ENCODE assay signal across 15 cellular contexts in genomic region chr11:77136074-77136473, GRCh38. TPM values are rescaled to one million over a fixed set of nuclear protein-coding genes. Genes with fewer than 3 reads are reported as not detected.
DNase-seq lines count a peak whose midpoint lies in the region; ATAC-seq and TF ChIP-seq lines count a peak whose summit lies in the region.
"Had no signal": no experiment of that assay in that cellular context is flagged by ENCODE, and none has a peak within 500 bp of the region (broad histone marks: within the 10 kb centered on the region; RNA-seq: fewer than 3 reads in every experiment).

No MANE protein-coding gene starts in this region.

- intact Hi-C loops in naive thymus-derived CD4-positive, alpha-beta T cell (cut with micrococcal nuclease): no loop called here

- no peak for TF ChIP-seq CTCF in OCI-LY3 (IDR thresholded peaks at IDR 0.05; ENCODE audit: low read depth, low read length)
- TF ChIP-seq CTCF in cardiac fibroblast (IDR thresholded peaks at IDR 0.05; ENCODE audit: low read depth, low read length): no peak

- H3K4me2 ChIP-seq in OCI-LY3 (ENCODE audit: low read length): peak overlapping the region; percentile 25

- CTCF ChIA-PET in naive thymus-derived CD4-positive, alpha-beta T cell (lab: Charles Lee): interaction anchor here (0.6 to 1.3 kb wide), 2 partner anchors 9 to 1396 kb away, joined by 4 read pairs; no protein-coding TSS in a partner anchor

- ATAC-seq in stimulated activated naive CD8-positive, alpha-beta T cell treated with anti-CD3 and anti-CD28 coated beads, Interleukin-15, Interleukin-2, amounts not matched to agents 100 U/mL and 50 U/mL, for 24 hours: peak; percentile 34
- no peak for ATAC-seq in naive thymus-derived CD4-positive, alpha-beta T cell
- ATAC-seq: effector memory CD8-positive, alpha-beta T cell had no signal

- H3K9me3 ChIP-seq in OCI-LY3 (ENCODE audit: insufficient read depth, low read length): no peaks in the 10 kb centered on the region
- H3K9me3 ChIP-seq in effector memory CD4-positive, alpha-beta T cell (ENCODE audit: control insufficient read depth, low read length): no peaks in the 10 kb centered on the region
- H3K9me3 ChIP-seq in naive thymus-derived CD4-positive, alpha-beta T cell (ENCODE audit: control insufficient read depth in 2 of 3, low read length in 3 of 3): no peaks in the 10 kb centered on the region
- H3K9me3 ChIP-seq: ascending aorta, upper lobe of left lung had no signal

- H3K27me3 Mint-ChIP-seq in activated T-cell treated with anti-CD3 and anti-CD28 coated beads, Interleukin-2, amount 50 U/mL, for 24 hours: peaks cover 27% of the 10 kb centered on the region
- H3K27me3 Mint-ChIP-seq in naive thymus-derived CD4-positive, alpha-beta T cell: peaks cover 20 to 31% (median 29%) of the 10 kb centered on the region in 5 donors

- H3K36me3 Mint-ChIP-seq in activated T-cell treated with anti-CD3 and anti-CD28 coated beads, Interleukin-2, amount 50 U/mL, for 24 hours (ENCODE audit: low read depth): no peaks in the 10 kb centered on the region
- no peaks in the 10 kb centered on the region for H3K36me3 Mint-ChIP-seq in naive thymus-derived CD4-positive, alpha-beta T cell

- H3K27me3 ChIP-seq in OCI-LY3 (ENCODE audit: low read depth, low read length): no peaks in the 10 kb centered on the region
- H3K27me3 ChIP-seq in effector memory CD4-positive, alpha-beta T cell (replicated peaks; ENCODE audit: control insufficient read depth, insufficient read depth, low read length, poor library complexity, severe bottlenecking): peaks cover 3% of the 10 kb centered on the region
- no peaks in the 10 kb centered on the region for H3K27me3 ChIP-seq in naive thymus-derived CD4-positive, alpha-beta T cell (ENCODE audit: control insufficient read depth in 2 of 2, insufficient read depth in 2 of 2, low read length in 2 of 2)
- H3K27me3 ChIP-seq: ascending aorta had no signal

- H3K27ac ChIP-seq in OCI-LY3 (ENCODE audit: low read length): peak overlapping the region; percentile 0; the same call in 1 of the 2 replicates
- H3K27ac ChIP-seq in effector memory CD4-positive, alpha-beta T cell (ENCODE audit: insufficient read depth, low read length, poor library complexity, severe bottlenecking): no peak overlapping the region
- H3K27ac ChIP-seq in naive thymus-derived CD4-positive, alpha-beta T cell (ENCODE audit: low read depth, low read length): no peak overlapping the region
- H3K27ac ChIP-seq: ascending aorta, upper lobe of left lung, VCaP had no signal

- peaks cover 40% of the 10 kb centered on the region for H3K4me1 ChIP-seq in OCI-LY3 (ENCODE audit: low read length)
- H3K4me1 ChIP-seq in effector memory CD4-positive, alpha-beta T cell (ENCODE audit: control insufficient read depth, insufficient read depth, low read length, poor library complexity, severe bottlenecking): no peaks in the 10 kb centered on the region
- no peaks in the 10 kb centered on the region for H3K4me1 ChIP-seq in naive thymus-derived CD4-positive, alpha-beta T cell (ENCODE audit: control insufficient read depth in 2 of 2, insufficient read depth in 2 of 2, low read length in 2 of 2)

- no peaks in the 10 kb centered on the region for H3K36me3 ChIP-seq in OCI-LY3 (replicated peaks; ENCODE audit: low read depth, low read length)
- no peaks in the 10 kb centered on the region for H3K36me3 ChIP-seq in effector memory CD4-positive, alpha-beta T cell (ENCODE audit: control insufficient read depth, insufficient read depth, low read length)
- H3K36me3 ChIP-seq in naive thymus-derived CD4-positive, alpha-beta T cell (ENCODE audit: control insufficient read depth in 2 of 3, insufficient read depth in 3 of 3, low read length in 3 of 3): no peaks in the 10 kb centered on the region
- H3K36me3 ChIP-seq: ascending aorta, upper lobe of left lung had no signal

- no peak overlapping the region for H3K27ac Mint-ChIP-seq in activated T-cell treated with anti-CD3 and anti-CD28 coated beads, Interleukin-2, amount 50 U/mL, for 24 hours
- no peak overlapping the region for H3K27ac Mint-ChIP-seq in naive thymus-derived CD4-positive, alpha-beta T cell
- H3K27ac Mint-ChIP-seq: effector memory CD8-positive, alpha-beta T cell had no signal

- H3K4me1 Mint-ChIP-seq in activated T-cell treated with anti-CD3 and anti-CD28 coated beads, Interleukin-2, amount 50 U/mL, for 24 hours (ENCODE audit: low read depth): peaks cover 12% of the 10 kb centered on the region
- peaks cover 0 to 3% (median 0%) of the 10 kb centered on the region in 7 donors for H3K4me1 Mint-ChIP-seq in naive thymus-derived CD4-positive, alpha-beta T cell

- no peak overlapping the region for H3K4me3 Mint-ChIP-seq in activated T-cell treated with anti-CD3 and anti-CD28 coated beads, Interleukin-2, amount 50 U/mL, for 24 hours
- H3K4me3 Mint-ChIP-seq in naive thymus-derived CD4-positive, alpha-beta T cell: no peak overlapping the region
- H3K4me3 Mint-ChIP-seq: effector memory CD8-positive, alpha-beta T cell had no signal

- 0 out of 2 replicates have a peak overlapping the region, but pooled peaks have one; percentile 40 for H2AFZ ChIP-seq in OCI-LY3 (ENCODE audit: low read depth, low read length)

- POLR2A ChIA-PET in naive thymus-derived CD4-positive, alpha-beta T cell (lab: Charles Lee): no interaction called here

- DNase-seq in activated T-cell treated with anti-CD3 and anti-CD28 coated beads, Interleukin-2, amount 50 U/mL, for 48 hours: peak; percentile 39 to 45
- DNase-seq in activated T-cell treated with anti-CD3 and anti-CD28 coated beads, Interleukin-2, amount 50 U/mL, for 24 hours: no peak
- DNase-seq in cardiac fibroblast (ENCODE audit: low read depth in 2 of 2): peak; percentile 48 to 59
- no peak for DNase-seq in stimulated activated naive CD8-positive, alpha-beta T cell treated with anti-CD3 and anti-CD28 coated beads, Interleukin-15, Interleukin-2, amounts not matched to agents 100 U/mL and 50 U/mL, for 24 hours
- no peak for DNase-seq in effector memory CD4-positive, alpha-beta T cell
- no peak for DNase-seq in naive thymus-derived CD4-positive, alpha-beta T cell
- DNase-seq in activated effector memory CD4-positive, alpha-beta T cell treated with anti-CD3 and anti-CD28 coated beads, Interleukin-2, amount 50 U/mL, for 16 hours: no peak
- DNase-seq: effector memory CD8-positive, alpha-beta T cell; head of caudate nucleus; NCI-H187; NCI-H748 treated with DMSO at 0.1 percent for 48 hours; upper lobe of left lung had no signal

- no peaks in the 10 kb centered on the region for H3K9me3 Mint-ChIP-seq in activated T-cell treated with anti-CD3 and anti-CD28 coated beads, Interleukin-2, amount 50 U/mL, for 24 hours
- H3K9me3 Mint-ChIP-seq in naive thymus-derived CD4-positive, alpha-beta T cell: peaks cover 0 to 2% (median 0%) of the 10 kb centered on the region in 11 donors
- H3K9me3 Mint-ChIP-seq: effector memory CD8-positive, alpha-beta T cell had no signal

- no peak overlapping the region for H3K9ac ChIP-seq in OCI-LY3 (ENCODE audit: low read length)

- no peak overlapping the region for H3K4me3 ChIP-seq in OCI-LY3 (ENCODE audit: low read length)
- no peak overlapping the region for H3K4me3 ChIP-seq in cardiac fibroblast (replicated peaks in 1 of 2; ENCODE audit: low read depth in 2 of 2, low read length in 2 of 2)
- H3K4me3 ChIP-seq in effector memory CD4-positive, alpha-beta T cell (ENCODE audit: insufficient read depth, low read depth, low read length, poor library complexity, severe bottlenecking): no peak overlapping the region
- H3K4me3 ChIP-seq in naive thymus-derived CD4-positive, alpha-beta T cell (ENCODE audit: low read length): no peak overlapping the region
- H3K4me3 ChIP-seq: ascending aorta, upper lobe of left lung had no signal

- no peaks in the 10 kb centered on the region for H3K79me2 ChIP-seq in OCI-LY3 (ENCODE audit: low read length)

- no peaks in the 10 kb centered on the region for H4K20me1 ChIP-seq in OCI-LY3 (ENCODE audit: insufficient read depth, low read length)

RNA-seq across cellular contexts. Expression of gene MYO7A, which starts 8.0 kb away (rescaled TPM):
- 1 to 10 TPM in 1 of 5 experiments, under 1 TPM in 4; 0.07 to 2.5 (median 0.27) TPM for total RNA-seq in naive thymus-derived CD4-positive, alpha-beta T cell
- polyA plus RNA-seq in naive thymus-derived CD4-positive, alpha-beta T cell: not detected

RNA-seq across cellular contexts. Expression of gene OMP, which starts 33.4 kb away (rescaled TPM):
- 1 to 10 TPM in 1 of 5 experiments, not detected in 4; 1.1 TPM for total RNA-seq in naive thymus-derived CD4-positive, alpha-beta T cell
- polyA plus RNA-seq in naive thymus-derived CD4-positive, alpha-beta T cell: not detected
- total RNA-seq: ascending aorta had no signal

Comparison
In these comparisons a context has a peak if more than half of its experiments do, and no peak if none do; other contexts are left out.
1. DNase-seq: peak in activated T-cell treated with anti-CD3 and anti-CD28 coated beads, Interleukin-2, amount 50 U/mL, for 48 hours (2 of 2) and cardiac fibroblast (2 of 2); none in activated T-cell treated with anti-CD3 and anti-CD28 coated beads, Interleukin-2, amount 50 U/mL, for 24 hours (single experiment), stimulated activated naive CD8-positive, alpha-beta T cell treated with anti-CD3 and anti-CD28 coated beads, Interleukin-15, Interleukin-2, amounts not matched to agents 100 U/mL and 50 U/mL, for 24 hours (single experiment), effector memory CD4-positive, alpha-beta T cell (0 of 3), naive thymus-derived CD4-positive, alpha-beta T cell (0 of 9) and activated effector memory CD4-positive, alpha-beta T cell treated with anti-CD3 and anti-CD28 coated beads, Interleukin-2, amount 50 U/mL, for 16 hours (single experiment).